In the genomic region with DNA sequence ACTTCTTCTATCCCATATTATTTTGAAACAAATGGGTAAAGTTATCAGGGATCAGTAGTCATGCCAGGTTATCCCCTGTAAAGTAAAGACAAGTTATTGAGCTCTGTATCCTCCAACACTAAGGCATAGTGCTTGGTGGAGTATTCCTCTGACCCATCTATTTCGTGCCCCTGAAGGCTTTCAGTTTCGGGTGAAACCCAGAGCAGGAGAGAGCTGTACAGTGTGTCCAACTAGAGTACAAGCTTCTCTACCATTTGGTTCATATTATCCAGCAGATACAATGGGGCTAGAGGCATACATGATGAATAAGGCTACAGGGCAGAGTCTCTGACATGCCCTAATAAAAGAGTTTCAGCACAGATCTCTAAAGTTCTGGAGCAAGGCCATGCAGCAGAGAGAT, we compare ENCODE assay signal across 30 cellular contexts. TPM values are rescaled to one million over a fixed set of nuclear protein-coding genes. Genes with fewer than 3 reads are reported as not detected.
"Had no signal": no experiment of that assay in that cellular context is flagged by ENCODE, and none has a peak within 500 bp of the region (broad histone marks: within the 10 kb centered on the region; RNA-seq: fewer than 3 reads in every experiment).

No MANE protein-coding gene starts in this region.

- H3K4me2 ChIP-seq: SK-N-SH had no signal

- FAIRE-seq: astrocyte, TTC549 had no signal

- H3K4me3 ChIP-seq: adrenal gland, body of pancreas, breast epithelium, MG63, SJSA1 had no signal

- ATAC-seq: activated CD8-positive, alpha-beta T cell treated with anti-CD3 and anti-CD28 coated beads for 36 hours; activated naive CD4-positive, alpha-beta T cell treated with anti-CD3 and anti-CD28 coated beads, Interleukin-2, amount 50 U/mL, for 72 hours; activated T-cell treated with anti-CD3 and anti-CD28 coated beads, Interleukin-2, amount 50 U/mL, for 4 hours; body of pancreas had no signal

- DNase-seq: activated CD4-positive, alpha-beta T cell treated with anti-CD3 and anti-CD28 coated beads, Interleukin-2, amount 10 ng/mL, durations not matched to agents 24 days and 14 days; activated CD4-positive, alpha-beta T cell treated with anti-CD3 and anti-CD28 coated beads, Interleukin-2, amount 50 U/mL, for 4 hours; activated CD8-positive, alpha-beta T cell treated with anti-CD3 and anti-CD28 coated beads for 36 hours; activated gamma-delta T cell treated with Interleukin-2 at 50 U/mL for 16 hours; activated naive CD4-positive, alpha-beta T cell treated with anti-CD3 and anti-CD28 coated beads for 36 hours; activated T-cell treated with anti-CD3 and anti-CD28 coated beads for 4 hours; activated T-cell treated with anti-CD3 and anti-CD28 coated beads, Interleukin-2, amount 50 U/mL, for 4 hours; body of pancreas; Kasumi-1; KBM-7; MG63; MV-4-11; NCI-H1092; NCI-H1436 treated with DMSO at 0.1 percent for 48 hours; NCI-H1694 treated with DMSO at 0.1 percent for 48 hours; NCI-H2029; NCI-H2107; NCI-H2171; NCI-H510A; NCI-H526; NCI-H748 treated with DMSO at 0.1 percent for 48 hours; OCI-M1; SHP77 treated with DMSO at 0.1 percent for 48 hours; SK-N-SH had no signal

- H3K27me3 ChIP-seq: adrenal gland, body of pancreas, breast epithelium, SJSA1 had no signal

- H3K27ac ChIP-seq: adrenal gland, body of pancreas, breast epithelium, SJSA1 had no signal

- H3K36me3 ChIP-seq: adrenal gland, breast epithelium, MG63 had no signal

- H3K9ac ChIP-seq: SK-N-SH had no signal

- H3K9me3 ChIP-seq: adrenal gland, body of pancreas, breast epithelium, MG63, SJSA1, SK-N-SH had no signal

- H3K4me1 ChIP-seq: breast epithelium had no signal

RNA-seq across cellular contexts. Expression of a gene that starts 3.2 kb away (rescaled TPM):
- total RNA-seq: body of pancreas had no signal

RNA-seq across cellular contexts. Expression of a gene that starts 33.5 kb away (rescaled TPM):
- total RNA-seq: activated CD8-positive, alpha-beta T cell treated with anti-CD3 and anti-CD28 coated beads for 36 hours; activated naive CD4-positive, alpha-beta T cell treated with anti-CD3 and anti-CD28 coated beads for 36 hours; activated naive CD4-positive, alpha-beta T cell treated with anti-CD3 and anti-CD28 coated beads, Interleukin-2, amount 50 U/mL, for 72 hours had no signal
